ENCODE assay signal across 8 cellular contexts in the genomic region with DNA sequence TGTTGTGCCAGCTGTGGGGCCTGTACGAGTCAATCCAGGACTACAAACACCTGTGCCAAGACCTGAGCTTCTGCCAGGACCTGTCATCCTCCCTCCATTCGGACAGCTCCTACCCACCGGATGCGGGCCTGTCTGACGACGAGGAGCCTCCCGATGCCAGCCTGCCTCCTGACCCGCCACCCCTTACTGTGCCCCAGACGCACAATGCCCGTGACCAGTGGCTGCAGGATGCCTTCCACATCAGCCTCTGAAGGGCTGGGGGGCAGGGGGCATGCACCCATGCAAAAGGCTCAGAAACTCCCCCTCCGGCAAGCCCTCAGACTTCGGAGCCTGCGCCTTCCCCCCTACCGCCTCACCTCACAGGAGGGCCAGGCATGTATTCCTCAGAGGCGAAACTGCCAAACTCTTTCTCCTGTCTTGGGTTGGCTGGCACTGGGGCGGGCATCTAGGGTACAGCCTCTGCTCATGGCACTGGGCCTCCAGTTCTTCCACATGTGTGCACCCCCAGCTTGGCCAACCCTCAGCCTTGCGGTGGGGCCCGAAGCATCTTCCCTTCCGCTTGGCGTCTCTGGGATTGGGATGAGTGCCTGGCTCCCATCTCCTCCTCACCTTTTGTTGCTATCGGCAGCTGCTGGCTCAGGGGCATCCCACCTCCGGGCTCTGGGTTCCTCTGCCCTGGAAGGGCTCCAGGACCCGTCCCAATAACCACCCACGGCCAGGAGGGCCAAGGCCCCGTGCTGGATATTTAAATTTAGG. TPM values are rescaled to one million over a fixed set of nuclear protein-coding genes. Genes with fewer than 3 reads are reported as not detected.
DNase-seq lines count a peak whose midpoint lies in the region; ATAC-seq, FAIRE-seq and TF ChIP-seq lines count a peak whose summit lies in the region.

No MANE protein-coding gene starts in this region.

- BruUV-seq in GM12878 (replicated peaks; lab: Mats Ljungman, UMichigan), result no TSS peak

- H3K4me1 ChIP-seq in GM12878 (ENCODE audit: control insufficient read depth, insufficient read depth, low read length) (peaks cover 38% of the 10 kb centered on the region), upper lobe of right lung (peaks cover 62% of the 10 kb centered on the region)

- H3K36me3 ChIP-seq in GM12878 (ENCODE audit: control insufficient read depth in 2 of 2, insufficient read depth in 2 of 2, low read length in 1 of 2), result no peaks in the 10 kb centered on the region; a peak in 1 of 4 replicates
- no peaks in the 10 kb centered on the region for H3K36me3 ChIP-seq in upper lobe of right lung

- no peaks in the 10 kb centered on the region; the same call in 1 of the 2 replicates for H4K20me1 ChIP-seq in GM12878 (ENCODE audit: control insufficient read depth, insufficient read depth)

- H3K27me3 ChIP-seq in GM12878 (replicated peaks in 1 of 2; ENCODE audit: control insufficient read depth in 2 of 2, insufficient read depth in 2 of 2, low read length in 1 of 2), result no peaks in the 10 kb centered on the region
- H3K27me3 ChIP-seq in upper lobe of right lung, result no peaks in the 10 kb centered on the region

- POLR2A ChIA-PET in GM12878 (lab: Charles Lee), result interaction anchor here (0.6 to 4.7 kb wide), 7 partner anchors 15 to 84 kb away, joined by 3 to 66 read pairs (median 10); a partner anchor contains a TSS

- ATAC-seq in GM12878 (no peak), memory B cell (ENCODE audit: low read depth) (no peak), upper lobe of right lung (no peak)

- H3K79me2 ChIP-seq in GM12878 (ENCODE audit: control insufficient read depth, insufficient read depth, low read length), result peaks cover 79% of the 10 kb centered on the region

- CTCF ChIA-PET in activated naive CD4-positive, alpha-beta T cell treated with anti-CD3 and anti-CD28 coated beads, Interleukin-2, amount 10 ng/mL, durations not matched to agents 7 days and 5 days (lab: Charles Lee), result interaction anchor here (0.7 to 5.6 kb wide), 9 partner anchors 14 to 286 kb away, joined by 3 to 95 read pairs (median 4); a partner anchor contains a TSS
- CTCF ChIA-PET in GM12878 (lab: Yijun Ruan, JAX), result interaction anchor here (1.3 to 5.5 kb wide), 8 partner anchors 14 to 190 kb away, joined by 3 to 89 read pairs (median 16); a partner anchor contains a TSS

- peak overlapping the region; percentile 88 for H3K27ac Mint-ChIP-seq in activated naive CD4-positive, alpha-beta T cell treated with anti-CD3 and anti-CD28 coated beads, Interleukin-2, amount 10 ng/mL, durations not matched to agents 7 days and 5 days
- H3K27ac Mint-ChIP-seq in memory B cell, result peak overlapping the region; percentile 98

- TF ChIP-seq EP300 in GM12878 (IDR thresholded peaks at IDR 0.05; ENCODE audit: borderline replicate concordance in 1 of 2, control insufficient read depth in 1 of 2, low read depth in 2 of 2, low read length in 2 of 2), result no peak

- no peak for TF ChIP-seq POLR2A in GM12878 (IDR thresholded peaks at IDR 0.05; ENCODE audit: low read depth, low read length)

- H3K27me3 Mint-ChIP-seq in activated naive CD4-positive, alpha-beta T cell treated with anti-CD3 and anti-CD28 coated beads, Interleukin-2, amount 10 ng/mL, durations not matched to agents 7 days and 5 days, result peaks cover 8% of the 10 kb centered on the region
- H3K27me3 Mint-ChIP-seq in memory B cell, result no peaks in the 10 kb centered on the region

- no peaks in the 10 kb centered on the region for H3K9me3 Mint-ChIP-seq in activated naive CD4-positive, alpha-beta T cell treated with anti-CD3 and anti-CD28 coated beads, Interleukin-2, amount 10 ng/mL, durations not matched to agents 7 days and 5 days
- no peaks in the 10 kb centered on the region for H3K9me3 Mint-ChIP-seq in memory B cell

- H3K27ac ChIP-seq in GM12878 (ENCODE audit: control insufficient read depth, insufficient read depth) (peak overlapping the region; percentile 43; the same call in 1 of the 2 replicates), upper lobe of right lung (peak overlapping the region; percentile 86)

- peak overlapping the region; percentile 64 for H3K9ac ChIP-seq in GM12878 (ENCODE audit: control insufficient read depth, insufficient read depth, low read length)

- FAIRE-seq in GM12878 (lab: Jason Lieb, UNC), result no peak

- peaks cover 63% of the 10 kb centered on the region for H3K4me1 Mint-ChIP-seq in activated naive CD4-positive, alpha-beta T cell treated with anti-CD3 and anti-CD28 coated beads, Interleukin-2, amount 10 ng/mL, durations not matched to agents 7 days and 5 days
- H3K4me1 Mint-ChIP-seq in memory B cell, result peaks cover 57% of the 10 kb centered on the region

- H3K4me3 Mint-ChIP-seq in activated naive CD4-positive, alpha-beta T cell treated with anti-CD3 and anti-CD28 coated beads, Interleukin-2, amount 10 ng/mL, durations not matched to agents 7 days and 5 days, result peak overlapping the region; percentile 78
- H3K4me3 Mint-ChIP-seq in memory B cell, result peak overlapping the region; percentile 93

- in situ Hi-C loops in GM12878 (cut with MboI) (no loop called here), GM13976 (cut with MboI; ENCODE audit: low sequenced_read_pairs, unreplicated experiment) (no loop called here)

- RAD21 ChIA-PET in GM12878 (lab: Charles Lee; ENCODE audit: unreplicated experiment), result interaction anchor here (1.2 to 6.1 kb wide), 8 partner anchors 15 to 65 kb away, joined by 5 to 58 read pairs (median 10); a partner anchor contains a TSS

- peaks cover 29% of the 10 kb centered on the region for H3K36me3 Mint-ChIP-seq in activated naive CD4-positive, alpha-beta T cell treated with anti-CD3 and anti-CD28 coated beads, Interleukin-2, amount 10 ng/mL, durations not matched to agents 7 days and 5 days
- peaks cover 6% of the 10 kb centered on the region for H3K36me3 Mint-ChIP-seq in memory B cell

- no peak for TF ChIP-seq CTCF in GM12878 (IDR thresholded peaks at IDR 0.05 in 2 of 3, conservative IDR thresholded peaks at IDR 0.05 in 1 of 3; ENCODE audit: control insufficient read depth in 2 of 3, extremely low read depth in 1 of 3, insufficient read depth in 1 of 3, low read depth in 3 of 3, low read length in 3 of 3)
- no peak for TF ChIP-seq CTCF in upper lobe of right lung (IDR thresholded peaks at IDR 0.05)
- no peak for TF ChIP-seq CTCF in GM13976 (IDR thresholded peaks at IDR 0.05; ENCODE audit: borderline replicate concordance, control extremely low read depth, extremely low read depth, insufficient read depth, missing control alignments)

- TF ChIP-seq RAD21 in GM12878 (IDR thresholded peaks at IDR 0.05; ENCODE audit: insufficient read depth, low read depth, low read length), result no peak

- H3K4me2 ChIP-seq in GM12878 (ENCODE audit: control insufficient read depth, insufficient read depth), result peak overlapping the region; percentile 94

- peak; percentile 44 for DNase-seq in activated naive CD4-positive, alpha-beta T cell treated with anti-CD3 and anti-CD28 coated beads, Interleukin-2, amount 10 ng/mL, durations not matched to agents 7 days and 5 days
- no peak for DNase-seq in activated naive CD4-positive, alpha-beta T cell treated with anti-CD3 and anti-CD28 coated beads, Interleukin-2, amount 50 U/mL, for 16 hours
- DNase-seq in GM12878 (ENCODE audit: low read depth, low spot score), result no peak
- DNase-seq in memory B cell (ENCODE audit: low spot score in 2 of 2), result peak in 1 of 2 donors; percentile 40
- DNase-seq in upper lobe of right lung, result no peak
- DNase-seq in GM13976 (ENCODE audit: low spot score), result no peak
- no peak for DNase-seq in islet precursor cell
- DNase-seq in NCI-H2107 (lab: John Stamatoyannopoulos, UW), result no peak

- SMC1A ChIA-PET in GM12878 (lab: Charles Lee; ENCODE audit: uncharacterized antibody, unreplicated experiment), result interaction anchor here (1.1 to 4.8 kb wide), 8 partner anchors 13 to 43 kb away, joined by 3 to 48 read pairs (median 7); a partner anchor contains a TSS

- H3K9me3 ChIP-seq in GM12878 (replicated peaks; ENCODE audit: control insufficient read depth, insufficient read depth, low read length), result no peaks in the 10 kb centered on the region
- no peaks in the 10 kb centered on the region for H3K9me3 ChIP-seq in upper lobe of right lung

- peak overlapping the region; percentile 69 for H3K4me3 ChIP-seq in GM12878
- peak overlapping the region; percentile 66 for H3K4me3 ChIP-seq in upper lobe of right lung

- intact Hi-C loops in GM12878 (cut with micrococcal nuclease; ENCODE audit: unreplicated experiment) (loop anchor here (1.0 to 5.0 kb wide), 4 partner anchors 15 to 156 kb away; a partner anchor contains a TSS), upper lobe of right lung (cut with DNase I) (no loop called here)

- 2% methylated on average over 25 of the region's 25 CpGs for WGBS in GM12878 (ENCODE audit: insufficient coverage, insufficient replicate concordance, low lambda C conversion rate, missing lambda C conversion rate)

- H2AFZ ChIP-seq in GM12878 (ENCODE audit: control insufficient read depth, low read depth, low read length), result no peak overlapping the region

RNA-seq across cellular contexts. Expression of a gene that starts 1.2 kb away (rescaled TPM):
- total RNA-seq in GM12878 (2013; cell fraction: nucleolus; rRNA removed), result 6.1 and 7.8 TPM in 2 replicates
- total RNA-seq in GM12878 (2014; rRNA removed), result 26.2 and 32.0 TPM in 2 replicates
- total RNA-seq in GM12878 (2014; rRNA removed; fragmentation: Illumina TruSeq; extraction: Trizol), result 7.2 and 10.4 TPM in 2 replicates
- 28.5 and 29.6 TPM in 2 replicates for total RNA-seq in GM12878 (2021)
- polyA plus RNA-seq in GM12878 (2011; ENCODE audit: low read depth), result 4.4 TPM
- polyA plus RNA-seq in GM12878 (2011; rRNA removed), result 3.6 and 8.0 TPM in 2 replicates
- polyA plus RNA-seq in GM12878 (2011; cell fraction: cytosol; rRNA removed), result 16.4 and 28.8 TPM in 2 replicates
- 29.2 and 30.4 TPM in 2 replicates for polyA plus RNA-seq in GM12878 (2011; cell fraction: nucleus; rRNA removed)
- 11.8 and 13.3 TPM in 2 replicates for polyA plus RNA-seq in GM12878 (2012)
- polyA plus RNA-seq in GM12878 (2014; fragmentation: Illumina TruSeq; extraction: Trizol), result 0.74 and 9.1 TPM in 2 replicates
- 1 to 10 TPM in 1 of 2 experiments, under 1 TPM in 1; 0.34 to 2.2 TPM for polyA plus RNA-seq in GM12878 (2014; fragmentation: Nextera tagmentation; extraction: Ambion mirVana)
- polyA plus RNA-seq in GM12878 (2014; rRNA removed), result 36.7 and 50.7 TPM in 2 replicates
- polyA plus RNA-seq in GM12878 (2016; fragmentation: Nextera tagmentation; extraction: Ambion mirVana), result 10 to 100 TPM in 1 of 2 experiments, 1 to 10 TPM in 1; 2.8 to 26.6 TPM
- polyA minus RNA-seq in GM12878 (2011; rRNA and poly(A)+ RNA removed), result 4.4 and 9.6 TPM in 2 replicates
- 4.0 and 5.7 TPM in 2 replicates for polyA minus RNA-seq in GM12878 (2011; cell fraction: cytosol; rRNA and poly(A)+ RNA removed)
- 16.1 and 24.5 TPM in 2 replicates for polyA minus RNA-seq in GM12878 (2011; cell fraction: nucleus; rRNA and poly(A)+ RNA removed)
- total RNA-seq in upper lobe of right lung, result 44.1 TPM

RNA-seq across cellular contexts. Expression of a gene that starts 2.3 kb away (rescaled TPM):
- total RNA-seq in GM12878 (2013; cell fraction: nucleolus; rRNA removed), result 101 and 114 TPM in 2 replicates
- total RNA-seq in GM12878 (2014; rRNA removed) (63.3 and 74.6 TPM in 2 replicates), GM12878 (2014; rRNA removed; fragmentation: Illumina TruSeq; extraction: Trizol) (32.9 and 37.1 TPM in 2 replicates), GM12878 (2021) (90.7 and 92.7 TPM in 2 replicates), upper lobe of right lung (88.3 TPM)
- polyA plus RNA-seq in GM12878 (2011; ENCODE audit: low read depth), result 22.5 TPM
- polyA plus RNA-seq in GM12878 (2011; rRNA removed) (21.5 and 28.4 TPM in 2 replicates), GM12878 (2014; fragmentation: Illumina TruSeq; extraction: Trizol) (34.3 and 39.8 TPM in 2 replicates), GM12878 (2014; fragmentation: Nextera tagmentation; extraction: Ambion mirVana) (under 1 TPM; 0.06 to 0.09 TPM), GM12878 (2014; rRNA removed) (99.4 and 117 TPM in 2 replicates), GM12878 (2016; fragmentation: Nextera tagmentation; extraction: Ambion mirVana) (10 to 100 TPM; 15.5 to 18.9 TPM)
- polyA plus RNA-seq in GM12878 (2011; cell fraction: cytosol; rRNA removed), result 37.0 and 59.7 TPM in 2 replicates
- 195 and 323 TPM in 2 replicates for polyA plus RNA-seq in GM12878 (2011; cell fraction: nucleus; rRNA removed)
- 52.1 and 68.8 TPM in 2 replicates for polyA plus RNA-seq in GM12878 (2012)
- polyA minus RNA-seq in GM12878 (2011; rRNA and poly(A)+ RNA removed), result 22.7 and 40.4 TPM in 2 replicates
- 33.2 and 33.8 TPM in 2 replicates for polyA minus RNA-seq in GM12878 (2011; cell fraction: cytosol; rRNA and poly(A)+ RNA removed)
- polyA minus RNA-seq in GM12878 (2011; cell fraction: nucleus; rRNA and poly(A)+ RNA removed), result 24.8 and 46.7 TPM in 2 replicates

RNA-seq across cellular contexts. Expression of a gene that starts 3.3 kb away (rescaled TPM):
- total RNA-seq in GM12878 (2013; cell fraction: nucleolus; rRNA removed), result 31.8 and 42.8 TPM in 2 replicates
- total RNA-seq in GM12878 (2014; rRNA removed) (71.3 and 77.0 TPM in 2 replicates), GM12878 (2014; rRNA removed; fragmentation: Illumina TruSeq; extraction: Trizol) (20.0 and 24.8 TPM in 2 replicates), GM12878 (2021) (62.0 and 63.3 TPM in 2 replicates), upper lobe of right lung (24.0 TPM)
- polyA plus RNA-seq in GM12878 (2011; ENCODE audit: low read depth), result 35.6 TPM
- polyA plus RNA-seq in GM12878 (2011; rRNA removed) (13.4 and 32.2 TPM in 2 replicates), GM12878 (2014; fragmentation: Illumina TruSeq; extraction: Trizol) (1.2 and 7.9 TPM in 2 replicates), GM12878 (2014; fragmentation: Nextera tagmentation; extraction: Ambion mirVana) (10 to 100 TPM; 14.8 to 48.7 TPM), GM12878 (2014; rRNA removed) (74.8 and 79.0 TPM in 2 replicates), GM12878 (2016; fragmentation: Nextera tagmentation; extraction: Ambion mirVana) (100 to 1,000 TPM; 107 to 111 TPM)
- polyA plus RNA-seq in GM12878 (2011; cell fraction: cytosol; rRNA removed), result 60.6 and 85.4 TPM in 2 replicates
- polyA plus RNA-seq in GM12878 (2011; cell fraction: nucleus; rRNA removed), result 70.4 and 75.4 TPM in 2 replicates
- 43.7 and 53.4 TPM in 2 replicates for polyA plus RNA-seq in GM12878 (2012)
- polyA minus RNA-seq in GM12878 (2011; rRNA and poly(A)+ RNA removed), result 5.0 and 12.2 TPM in 2 replicates
- polyA minus RNA-seq in GM12878 (2011; cell fraction: cytosol; rRNA and poly(A)+ RNA removed), result 5.8 and 6.9 TPM in 2 replicates
- polyA minus RNA-seq in GM12878 (2011; cell fraction: nucleus; rRNA and poly(A)+ RNA removed), result 32.3 and 48.6 TPM in 2 replicates

RNA-seq across cellular contexts. Expression of a gene that starts 15.4 kb away (rescaled TPM):
- 8.6 and 11.6 TPM in 2 replicates for total RNA-seq in GM12878 (2013; cell fraction: nucleolus; rRNA removed)
- 8.5 and 9.0 TPM in 2 replicates for total RNA-seq in GM12878 (2014; rRNA removed)
- 1.2 and 2.2 TPM in 2 replicates for total RNA-seq in GM12878 (2014; rRNA removed; fragmentation: Illumina TruSeq; extraction: Trizol)
- total RNA-seq in GM12878 (2021), result 8.0 and 9.0 TPM in 2 replicates
- polyA plus RNA-seq in GM12878 (2011; ENCODE audit: low read depth), result 12.8 TPM
- polyA plus RNA-seq in GM12878 (2011; rRNA removed), result 3.1 and 7.0 TPM in 2 replicates
- polyA plus RNA-seq in GM12878 (2011; cell fraction: cytosol; rRNA removed), result 14.4 and 24.0 TPM in 2 replicates
- polyA plus RNA-seq in GM12878 (2011; cell fraction: nucleus; rRNA removed), result 47.3 and 52.7 TPM in 2 replicates
- polyA plus RNA-seq in GM12878 (2012), result 15.6 and 16.4 TPM in 2 replicates
- polyA plus RNA-seq in GM12878 (2014; fragmentation: Illumina TruSeq; extraction: Trizol), result 1.00 and 2.3 TPM in 2 replicates
- polyA plus RNA-seq in GM12878 (2014; fragmentation: Nextera tagmentation; extraction: Ambion mirVana), result not detected
- polyA plus RNA-seq in GM12878 (2014; rRNA removed), result 12.2 and 14.7 TPM in 2 replicates
- 1 to 10 TPM; 4.0 to 5.5 TPM for polyA plus RNA-seq in GM12878 (2016; fragmentation: Nextera tagmentation; extraction: Ambion mirVana)
- 3.8 and 4.7 TPM in 2 replicates for polyA minus RNA-seq in GM12878 (2011; rRNA and poly(A)+ RNA removed)
- polyA minus RNA-seq in GM12878 (2011; cell fraction: cytosol; rRNA and poly(A)+ RNA removed), result 5.6 and 6.7 TPM in 2 replicates
- 6.6 and 12.8 TPM in 2 replicates for polyA minus RNA-seq in GM12878 (2011; cell fraction: nucleus; rRNA and poly(A)+ RNA removed)
- total RNA-seq in upper lobe of right lung, result 128 TPM

RNA-seq across cellular contexts. Expression of a gene that starts 22.0 kb away (rescaled TPM):
- 0.42 and 0.67 TPM in 2 replicates for total RNA-seq in GM12878 (2013; cell fraction: nucleolus; rRNA removed)
- 0.16 and 0.23 TPM in 2 replicates for total RNA-seq in GM12878 (2014; rRNA removed)
- total RNA-seq in GM12878 (2014; rRNA removed; fragmentation: Illumina TruSeq; extraction: Trizol), result not detected in 2 replicates
- 0.29 and 0.54 TPM in 2 replicates for total RNA-seq in GM12878 (2021)
- not detected for polyA plus RNA-seq in GM12878 (2011; ENCODE audit: low read depth)
- not detected in 2 replicates for polyA plus RNA-seq in GM12878 (2011; rRNA removed)
- polyA plus RNA-seq in GM12878 (2011; cell fraction: cytosol; rRNA removed), result 0.08 TPM in 1 of 2 replicates, not detected in the other
- 0.16 and 0.46 TPM in 2 replicates for polyA plus RNA-seq in GM12878 (2011; cell fraction: nucleus; rRNA removed)
- 0.08 and 0.80 TPM in 2 replicates for polyA plus RNA-seq in GM12878 (2012)
- not detected in 2 replicates for polyA plus RNA-seq in GM12878 (2014; fragmentation: Illumina TruSeq; extraction: Trizol)
- polyA plus RNA-seq in GM12878 (2014; fragmentation: Nextera tagmentation; extraction: Ambion mirVana), result under 1 TPM in 1 of 2 experiments, not detected in 1; 0.11 TPM
- polyA plus RNA-seq in GM12878 (2014; rRNA removed), result 0.15 TPM in 1 of 2 replicates, not detected in the other
- not detected for polyA plus RNA-seq in GM12878 (2016; fragmentation: Nextera tagmentation; extraction: Ambion mirVana)
- 1.4 TPM in 1 of 2 replicates, not detected in the other for polyA minus RNA-seq in GM12878 (2011; rRNA and poly(A)+ RNA removed)
- not detected in 2 replicates for polyA minus RNA-seq in GM12878 (2011; cell fraction: cytosol; rRNA and poly(A)+ RNA removed)
- not detected in 2 replicates for polyA minus RNA-seq in GM12878 (2011; cell fraction: nucleus; rRNA and poly(A)+ RNA removed)
- 1.3 TPM for total RNA-seq in upper lobe of right lung
